ENCODE assay signal across 1 cellular context in genomic region chr12:57090924-57091632, GRCh38.
TF ChIP-seq lines count a peak whose summit lies in the region.

No MANE protein-coding gene starts in this region.

TF ChIP-seq in HepG2, 621 proteins besides CTCF, POLR2A, EP300 and RAD21:
- TF ChIP-seq TFAP4 (IDR thresholded peaks at IDR 0.05; ENCODE audit: borderline replicate concordance, low read depth) (no peak), HHEX (CRISPR knock-in tag; IDR thresholded peaks at IDR 0.05) (no peak), ZNF296 (CRISPR knock-in tag; conservative IDR thresholded peaks at IDR 0.05) (no peak), PREB (CRISPR knock-in tag; IDR thresholded peaks at IDR 0.05) (no peak), MEIS1 (CRISPR knock-in tag; IDR thresholded peaks at IDR 0.05; ENCODE audit: borderline replicate concordance) (no peak), KIAA2018 (CRISPR knock-in tag; IDR thresholded peaks at IDR 0.05; ENCODE audit: borderline replicate concordance) (no peak), AGO2 (optimal IDR thresholded peaks at IDR 0.05; ENCODE audit: low read depth, low read length) (peak; percentile 62), ZFP37 (CRISPR knock-in tag; IDR thresholded peaks at IDR 0.05; ENCODE audit: borderline replicate concordance) (no peak)
TF ChIP-seq in HepG2: peak in this region for 1.
